8 cellular contexts compared by ENCODE assay signal in genomic region chr17:40362696-40363479, GRCh38. TPM values are rescaled to one million over a fixed set of nuclear protein-coding genes. Genes with fewer than 3 reads are reported as not detected.
DNase-seq lines count a peak whose midpoint lies in the region; ATAC-seq, FAIRE-seq and TF ChIP-seq lines count a peak whose summit lies in the region.

No MANE protein-coding gene starts in this region.

- ATAC-seq in Right ventricle myocardium inferior (peak; percentile 14), HG02571 (IDR thresholded peaks at IDR 0.05; ENCODE audit: unreplicated experiment) (no peak)

- peak overlapping the region; percentile 17 for H3K9ac ChIP-seq in HUES6 (ENCODE audit: low read length)

- H3K27ac ChIP-seq in C4-2B (peak overlapping the region; percentile 18; the same call in 1 of the 2 replicates), HUES6 (ENCODE audit: low read depth, low read length) (no peak overlapping the region)

- TF ChIP-seq CTCF in C4-2B (conservative IDR thresholded peaks at IDR 0.05) (peak; percentile 93), retinal pigment epithelial cell (conservative IDR thresholded peaks at IDR 0.05; ENCODE audit: low read depth, low read length) (peak; percentile 75)

- peak; percentile 96 for DNase-seq in GM19239 (ENCODE audit: insufficient read length, low spot score)
- DNase-seq in SHP77 treated with DMSO at 0.1 percent for 48 hours (lab: John Stamatoyannopoulos, UW), result peak; percentile 48
- peak; percentile 67 for DNase-seq in activated gamma-delta T cell treated with Interleukin-2 at 50 U/mL for 16 hours
- DNase-seq in Right ventricle myocardium inferior (ENCODE audit: missing footprints), result peak; percentile 87
- DNase-seq in retinal pigment epithelial cell (ENCODE audit: low read depth), result no peak

- H3K4me3 ChIP-seq in HUES6 (ENCODE audit: low read depth, low read length), result peak overlapping the region; percentile 78
- peak overlapping the region; percentile 45 for H3K4me3 ChIP-seq in retinal pigment epithelial cell (ENCODE audit: low read length)

- FAIRE-seq in GM19239 (lab: Jason Lieb, UNC), result peak; percentile 78

- H3K9me3 ChIP-seq in HUES6 (ENCODE audit: control insufficient read depth, insufficient read depth, low read depth, low read length), result no peaks in the 10 kb centered on the region

- H3K27me3 ChIP-seq in HUES6 (ENCODE audit: control insufficient read depth, insufficient read depth, low read length), result peaks cover 51% of the 10 kb centered on the region

- intact Hi-C loops in Right ventricle myocardium inferior (cut with DNase I), result no loop called here

- H3K36me3 ChIP-seq in HUES6 (ENCODE audit: control insufficient read depth, insufficient read depth, low read length), result no peaks in the 10 kb centered on the region

- peaks cover 31% of the 10 kb centered on the region for H3K4me1 ChIP-seq in HUES6 (ENCODE audit: control insufficient read depth, insufficient read depth, low read length)

RNA-seq across cellular contexts. Expression of gene GJD3, which starts 1.6 kb away (rescaled TPM):
- 0.92 TPM for total RNA-seq in Right ventricle myocardium inferior

RNA-seq across cellular contexts. Expression of gene RARA, which starts 53.9 kb away (rescaled TPM):
- total RNA-seq in Right ventricle myocardium inferior, result 17.9 TPM

RNA-seq across cellular contexts. Expression of gene TOP2A, which starts 54.8 kb away (rescaled TPM):
- 3.0 TPM for total RNA-seq in Right ventricle myocardium inferior
